Comparison of ENCODE assay signal across 8 cellular contexts in the genomic region with DNA sequence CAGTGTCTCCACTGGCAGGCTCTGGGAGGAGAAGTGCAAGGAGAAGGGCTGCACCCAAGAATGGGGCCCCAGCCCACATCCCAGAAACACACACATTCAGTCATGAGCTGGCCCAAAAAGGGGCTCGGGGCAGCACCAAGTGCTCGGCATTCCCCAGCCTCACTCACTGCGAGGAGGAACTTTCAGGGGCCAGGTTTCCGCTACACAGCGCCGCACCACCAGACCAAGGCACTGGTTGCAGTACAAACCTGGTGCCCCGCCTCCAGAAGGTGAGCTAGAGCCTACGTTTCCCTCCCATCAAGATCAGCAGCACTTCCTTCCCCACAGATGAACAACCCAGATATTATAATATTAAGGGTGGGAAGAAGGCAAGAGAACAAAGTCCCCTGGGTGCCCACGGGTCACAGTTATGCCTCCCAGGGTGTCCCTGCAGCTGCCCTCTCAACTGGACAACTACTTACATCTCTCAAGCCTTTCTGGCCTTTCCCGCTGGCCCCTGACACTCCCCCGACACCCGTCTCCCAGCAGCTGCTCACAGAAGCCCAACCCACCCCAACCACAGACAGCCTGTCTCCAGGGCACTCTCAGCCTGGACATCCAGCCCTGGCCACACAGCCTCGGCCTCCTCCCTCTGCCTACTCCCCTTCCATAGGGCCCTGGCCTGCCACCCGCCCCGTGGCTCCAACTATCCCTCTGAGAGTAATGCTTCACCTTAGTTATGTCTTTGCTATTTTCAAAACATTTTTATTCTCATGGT. TPM values are rescaled to one million over a fixed set of nuclear protein-coding genes. Genes with fewer than 3 reads are reported as not detected.
DNase-seq lines count a peak whose midpoint lies in the region; ATAC-seq and TF ChIP-seq lines count a peak whose summit lies in the region.

No MANE protein-coding gene starts in this region.

- DNase-seq in LHCN-M2 (ENCODE audit: low read depth) = peak; percentile 79
- DNase-seq in activated CD8-positive, alpha-beta T cell treated with anti-CD3 and anti-CD28 coated beads for 36 hours = peak; percentile 82
- DNase-seq in effector CD8-positive, alpha-beta T cell (lab: John Stamatoyannopoulos, UW) = peak; percentile 47
- peak; percentile 69 for DNase-seq in stimulated activated CD4-positive, alpha-beta T cell treated with anti-CD3 and anti-CD28 coated beads, Interleukin-4, amount 100 ng/mL, for 24 hours
- DNase-seq in glomerular visceral epithelial cell (ENCODE audit: extremely low spot score) = no peak

- ATAC-seq in activated CD8-positive, alpha-beta T cell treated with anti-CD3 and anti-CD28 coated beads for 36 hours = peak; percentile 57
- ATAC-seq in HG03469 (IDR thresholded peaks at IDR 0.05; ENCODE audit: unreplicated experiment) = no peak
- no peak for ATAC-seq in GM18502 (IDR thresholded peaks at IDR 0.05; ENCODE audit: poor library complexity, unreplicated experiment)
- ATAC-seq in HG03354 (IDR thresholded peaks at IDR 0.05; ENCODE audit: poor library complexity, severe bottlenecking, unreplicated experiment) = no peak

- H3K27me3 Mint-ChIP-seq in activated CD8-positive, alpha-beta T cell treated with anti-CD3 and anti-CD28 coated beads for 36 hours = no peaks in the 10 kb centered on the region

- H3K27ac Mint-ChIP-seq in activated CD8-positive, alpha-beta T cell treated with anti-CD3 and anti-CD28 coated beads for 36 hours = peak overlapping the region; percentile 97

- H3K4me1 Mint-ChIP-seq in activated CD8-positive, alpha-beta T cell treated with anti-CD3 and anti-CD28 coated beads for 36 hours (ENCODE audit: low read depth) = peaks cover 71% of the 10 kb centered on the region

- intact Hi-C loops in activated CD8-positive, alpha-beta T cell treated with anti-CD3 and anti-CD28 coated beads for 36 hours (cut with micrococcal nuclease) = no loop called here

- CTCF ChIA-PET in activated CD8-positive, alpha-beta T cell treated with anti-CD3 and anti-CD28 coated beads for 36 hours (lab: Charles Lee) = interaction anchor here (0.7 to 6.7 kb wide), 10 partner anchors 9 to 283 kb away, joined by 3 to 49 read pairs (median 6); partner anchors contain the start of genes EFNA4, FLAD1, PMVK and PYGO2

- peak overlapping the region; percentile 66 for H3K4me3 Mint-ChIP-seq in activated CD8-positive, alpha-beta T cell treated with anti-CD3 and anti-CD28 coated beads for 36 hours

- no peak for TF ChIP-seq CTCF in activated CD8-positive, alpha-beta T cell treated with anti-CD3 and anti-CD28 coated beads for 36 hours (IDR thresholded peaks at IDR 0.05)

- POLR2A ChIA-PET in activated CD8-positive, alpha-beta T cell treated with anti-CD3 and anti-CD28 coated beads for 36 hours (lab: Charles Lee) = interaction anchor here (0.6 to 1.9 kb wide), 11 partner anchors 10 to 1029 kb away, joined by 3 to 13 read pairs (median 3); partner anchors contain the start of genes CKS1B, FLAD1 and PYGO2

- peaks cover 5% of the 10 kb centered on the region for H3K36me3 Mint-ChIP-seq in activated CD8-positive, alpha-beta T cell treated with anti-CD3 and anti-CD28 coated beads for 36 hours (ENCODE audit: low read depth)

- H3K9me3 Mint-ChIP-seq in activated CD8-positive, alpha-beta T cell treated with anti-CD3 and anti-CD28 coated beads for 36 hours = no peaks in the 10 kb centered on the region

RNA-seq across cellular contexts. Expression of gene PBXIP1, which starts 3.8 kb away (rescaled TPM):
- 94.5 and 141 TPM in 2 replicates for total RNA-seq in LHCN-M2 (2014; rRNA removed)
- polyA plus RNA-seq in LHCN-M2 (2012) = 60.8 TPM
- total RNA-seq in activated CD8-positive, alpha-beta T cell treated with anti-CD3 and anti-CD28 coated beads for 36 hours = 10 to 100 TPM; 17.7 to 19.4 TPM

RNA-seq across cellular contexts. Expression of gene PYGO2, which starts 9.5 kb away (rescaled TPM):
- total RNA-seq in LHCN-M2 (2014; rRNA removed) = 21.6 and 24.5 TPM in 2 replicates
- polyA plus RNA-seq in LHCN-M2 (2012) = 19.5 TPM
- 10 to 100 TPM; 21.2 to 21.8 TPM for total RNA-seq in activated CD8-positive, alpha-beta T cell treated with anti-CD3 and anti-CD28 coated beads for 36 hours

RNA-seq across cellular contexts. Expression of gene PMVK, which starts 15.6 kb away (rescaled TPM):
- total RNA-seq in LHCN-M2 (2014; rRNA removed) = 8.0 and 9.1 TPM in 2 replicates
- polyA plus RNA-seq in LHCN-M2 (2012) = 65.2 TPM
- total RNA-seq in activated CD8-positive, alpha-beta T cell treated with anti-CD3 and anti-CD28 coated beads for 36 hours = 10 to 100 TPM; 32.3 to 33.2 TPM

RNA-seq across cellular contexts. Expression of gene SHC1, which starts 18.5 kb away (rescaled TPM):
- 325 and 337 TPM in 2 replicates for total RNA-seq in LHCN-M2 (2014; rRNA removed)
- 407 TPM for polyA plus RNA-seq in LHCN-M2 (2012)
- total RNA-seq in activated CD8-positive, alpha-beta T cell treated with anti-CD3 and anti-CD28 coated beads for 36 hours = 10 to 100 TPM; 32.3 to 34.2 TPM

RNA-seq across cellular contexts. Expression of gene CKS1B, which starts 22.4 kb away (rescaled TPM):
- 164 and 175 TPM in 2 replicates for total RNA-seq in LHCN-M2 (2014; rRNA removed)
- polyA plus RNA-seq in LHCN-M2 (2012) = 188 TPM
- 100 to 1,000 TPM; 172 to 173 TPM for total RNA-seq in activated CD8-positive, alpha-beta T cell treated with anti-CD3 and anti-CD28 coated beads for 36 hours
